Comparison of ENCODE assay signal across 17 cellular contexts in the genomic region with DNA sequence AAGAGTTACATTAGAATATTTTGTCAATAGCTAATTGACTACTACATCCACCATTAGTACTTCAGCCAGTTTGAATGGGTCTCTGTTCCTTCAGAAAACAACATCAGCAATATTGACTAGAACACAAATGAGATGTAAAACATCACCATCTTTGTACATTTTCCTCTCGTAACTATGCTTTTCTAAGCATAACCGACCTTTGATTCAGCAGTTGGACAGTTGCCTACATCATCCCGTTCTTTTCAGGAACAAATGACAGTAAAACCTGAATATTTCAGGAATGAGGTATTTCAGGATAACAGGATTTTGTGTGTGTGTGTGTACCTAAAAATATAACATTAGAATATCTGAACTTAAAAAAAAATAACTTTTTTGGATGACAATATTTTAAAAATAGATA.
A peak's percentile ranks its signal among the peaks of the same experiment; 100 is the strongest.
DNase-seq lines count a peak whose midpoint lies in the region; ATAC-seq and TF ChIP-seq lines count a peak whose summit lies in the region.
"Had no signal": no experiment of that assay in that cellular context is flagged by ENCODE, and none has a peak within 500 bp of the region (broad histone marks: within the 10 kb centered on the region; RNA-seq: fewer than 3 reads in every experiment).

No MANE protein-coding gene starts in this region.

- in situ Hi-C loops in astrocyte of the spinal cord (cut with HindIII; ENCODE audit: low sequenced_read_pairs): no loop called here

- no peak for ATAC-seq in HG02852 (IDR thresholded peaks at IDR 0.05; ENCODE audit: unreplicated experiment)
- ATAC-seq in HG02678 (IDR thresholded peaks at IDR 0.05; ENCODE audit: unreplicated experiment): no peak
- no peak for ATAC-seq in GM18907 (IDR thresholded peaks at IDR 0.05; ENCODE audit: unreplicated experiment)
- no peak for ATAC-seq in GM21381 (IDR thresholded peaks at IDR 0.05; ENCODE audit: unreplicated experiment)
- ATAC-seq: PC-3 had no signal

- TF ChIP-seq CTCF in astrocyte of the spinal cord (IDR thresholded peaks at IDR 0.05; ENCODE audit: low read depth, low read length): no peak
- TF ChIP-seq CTCF in fibroblast of the aortic adventitia (IDR thresholded peaks at IDR 0.05; ENCODE audit: insufficient read depth, low read length): no peak

- H3K4me3 ChIP-seq in astrocyte of the spinal cord (ENCODE audit: low read depth, low read length) (no peak overlapping the region), fibroblast of the aortic adventitia (ENCODE audit: low read depth, low read length) (no peak overlapping the region)

- peak; percentile 60 for DNase-seq in LHCN-M2 (ENCODE audit: low read depth)
- DNase-seq in astrocyte of the spinal cord (ENCODE audit: low read depth, low spot score): peak; percentile 72
- peak; percentile 62 for DNase-seq in fibroblast of the aortic adventitia (ENCODE audit: low read depth)
- DNase-seq: ACHN, DND-41, H9, NCI-H1436, NCI-H1930, NCI-H226, NCI-H524, PC-3, RPMI8226, SHP77 treated with DMSO at 0.1 percent for 48 hours had no signal
